ENCODE assay signal across 1 cellular context in the genomic region with DNA sequence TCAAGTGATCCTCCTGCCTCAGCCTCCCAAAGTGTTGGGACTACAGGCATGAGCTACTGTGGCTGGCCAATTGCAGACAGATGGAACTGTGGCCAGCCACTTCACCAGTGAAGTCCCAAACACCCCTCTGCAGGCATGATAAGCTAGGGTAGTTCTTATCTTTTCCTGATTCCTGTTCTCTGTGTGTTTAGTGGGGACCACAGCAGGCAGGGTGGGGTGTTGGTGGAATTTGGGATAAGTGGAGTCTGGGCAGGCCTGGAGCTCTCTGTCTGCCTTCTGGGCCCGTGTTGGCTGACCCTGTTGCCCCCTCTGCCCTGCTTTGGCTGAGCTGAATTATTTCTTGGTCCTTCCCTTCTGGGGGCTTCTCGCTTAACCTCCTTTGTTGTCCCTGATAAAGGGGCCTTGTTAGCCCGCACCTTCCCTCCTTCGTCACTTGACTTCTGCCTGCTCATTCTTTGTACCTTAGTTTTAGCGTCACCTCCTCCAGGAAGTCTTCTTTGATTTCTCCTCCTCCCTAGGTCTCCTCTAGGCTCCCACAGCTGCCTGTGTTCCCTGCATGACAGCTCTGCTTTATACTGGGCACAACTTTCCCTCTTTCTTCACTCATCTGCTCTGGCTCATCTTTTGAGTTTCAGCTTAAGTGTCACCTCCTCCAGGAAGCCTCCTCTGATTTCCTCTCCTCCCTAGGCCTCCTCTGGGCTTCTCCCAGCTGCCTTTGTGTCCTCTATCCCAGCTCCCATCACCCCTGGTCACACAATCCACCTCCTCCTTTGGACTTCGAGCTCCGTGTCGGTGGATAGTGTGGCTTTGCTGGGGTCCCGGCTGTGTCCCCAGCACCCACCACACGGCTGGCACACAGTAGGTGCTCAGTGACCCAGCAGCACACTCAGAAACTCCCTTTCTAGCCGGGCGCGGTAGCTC.
TF ChIP-seq lines count a peak whose summit lies in the region.

No MANE protein-coding gene starts in this region.

TF ChIP-seq in K562, 482 proteins besides CTCF, POLR2A, EP300 and RAD21 (continued from another document and continues in another):
- TF ChIP-seq, protein P1, sequence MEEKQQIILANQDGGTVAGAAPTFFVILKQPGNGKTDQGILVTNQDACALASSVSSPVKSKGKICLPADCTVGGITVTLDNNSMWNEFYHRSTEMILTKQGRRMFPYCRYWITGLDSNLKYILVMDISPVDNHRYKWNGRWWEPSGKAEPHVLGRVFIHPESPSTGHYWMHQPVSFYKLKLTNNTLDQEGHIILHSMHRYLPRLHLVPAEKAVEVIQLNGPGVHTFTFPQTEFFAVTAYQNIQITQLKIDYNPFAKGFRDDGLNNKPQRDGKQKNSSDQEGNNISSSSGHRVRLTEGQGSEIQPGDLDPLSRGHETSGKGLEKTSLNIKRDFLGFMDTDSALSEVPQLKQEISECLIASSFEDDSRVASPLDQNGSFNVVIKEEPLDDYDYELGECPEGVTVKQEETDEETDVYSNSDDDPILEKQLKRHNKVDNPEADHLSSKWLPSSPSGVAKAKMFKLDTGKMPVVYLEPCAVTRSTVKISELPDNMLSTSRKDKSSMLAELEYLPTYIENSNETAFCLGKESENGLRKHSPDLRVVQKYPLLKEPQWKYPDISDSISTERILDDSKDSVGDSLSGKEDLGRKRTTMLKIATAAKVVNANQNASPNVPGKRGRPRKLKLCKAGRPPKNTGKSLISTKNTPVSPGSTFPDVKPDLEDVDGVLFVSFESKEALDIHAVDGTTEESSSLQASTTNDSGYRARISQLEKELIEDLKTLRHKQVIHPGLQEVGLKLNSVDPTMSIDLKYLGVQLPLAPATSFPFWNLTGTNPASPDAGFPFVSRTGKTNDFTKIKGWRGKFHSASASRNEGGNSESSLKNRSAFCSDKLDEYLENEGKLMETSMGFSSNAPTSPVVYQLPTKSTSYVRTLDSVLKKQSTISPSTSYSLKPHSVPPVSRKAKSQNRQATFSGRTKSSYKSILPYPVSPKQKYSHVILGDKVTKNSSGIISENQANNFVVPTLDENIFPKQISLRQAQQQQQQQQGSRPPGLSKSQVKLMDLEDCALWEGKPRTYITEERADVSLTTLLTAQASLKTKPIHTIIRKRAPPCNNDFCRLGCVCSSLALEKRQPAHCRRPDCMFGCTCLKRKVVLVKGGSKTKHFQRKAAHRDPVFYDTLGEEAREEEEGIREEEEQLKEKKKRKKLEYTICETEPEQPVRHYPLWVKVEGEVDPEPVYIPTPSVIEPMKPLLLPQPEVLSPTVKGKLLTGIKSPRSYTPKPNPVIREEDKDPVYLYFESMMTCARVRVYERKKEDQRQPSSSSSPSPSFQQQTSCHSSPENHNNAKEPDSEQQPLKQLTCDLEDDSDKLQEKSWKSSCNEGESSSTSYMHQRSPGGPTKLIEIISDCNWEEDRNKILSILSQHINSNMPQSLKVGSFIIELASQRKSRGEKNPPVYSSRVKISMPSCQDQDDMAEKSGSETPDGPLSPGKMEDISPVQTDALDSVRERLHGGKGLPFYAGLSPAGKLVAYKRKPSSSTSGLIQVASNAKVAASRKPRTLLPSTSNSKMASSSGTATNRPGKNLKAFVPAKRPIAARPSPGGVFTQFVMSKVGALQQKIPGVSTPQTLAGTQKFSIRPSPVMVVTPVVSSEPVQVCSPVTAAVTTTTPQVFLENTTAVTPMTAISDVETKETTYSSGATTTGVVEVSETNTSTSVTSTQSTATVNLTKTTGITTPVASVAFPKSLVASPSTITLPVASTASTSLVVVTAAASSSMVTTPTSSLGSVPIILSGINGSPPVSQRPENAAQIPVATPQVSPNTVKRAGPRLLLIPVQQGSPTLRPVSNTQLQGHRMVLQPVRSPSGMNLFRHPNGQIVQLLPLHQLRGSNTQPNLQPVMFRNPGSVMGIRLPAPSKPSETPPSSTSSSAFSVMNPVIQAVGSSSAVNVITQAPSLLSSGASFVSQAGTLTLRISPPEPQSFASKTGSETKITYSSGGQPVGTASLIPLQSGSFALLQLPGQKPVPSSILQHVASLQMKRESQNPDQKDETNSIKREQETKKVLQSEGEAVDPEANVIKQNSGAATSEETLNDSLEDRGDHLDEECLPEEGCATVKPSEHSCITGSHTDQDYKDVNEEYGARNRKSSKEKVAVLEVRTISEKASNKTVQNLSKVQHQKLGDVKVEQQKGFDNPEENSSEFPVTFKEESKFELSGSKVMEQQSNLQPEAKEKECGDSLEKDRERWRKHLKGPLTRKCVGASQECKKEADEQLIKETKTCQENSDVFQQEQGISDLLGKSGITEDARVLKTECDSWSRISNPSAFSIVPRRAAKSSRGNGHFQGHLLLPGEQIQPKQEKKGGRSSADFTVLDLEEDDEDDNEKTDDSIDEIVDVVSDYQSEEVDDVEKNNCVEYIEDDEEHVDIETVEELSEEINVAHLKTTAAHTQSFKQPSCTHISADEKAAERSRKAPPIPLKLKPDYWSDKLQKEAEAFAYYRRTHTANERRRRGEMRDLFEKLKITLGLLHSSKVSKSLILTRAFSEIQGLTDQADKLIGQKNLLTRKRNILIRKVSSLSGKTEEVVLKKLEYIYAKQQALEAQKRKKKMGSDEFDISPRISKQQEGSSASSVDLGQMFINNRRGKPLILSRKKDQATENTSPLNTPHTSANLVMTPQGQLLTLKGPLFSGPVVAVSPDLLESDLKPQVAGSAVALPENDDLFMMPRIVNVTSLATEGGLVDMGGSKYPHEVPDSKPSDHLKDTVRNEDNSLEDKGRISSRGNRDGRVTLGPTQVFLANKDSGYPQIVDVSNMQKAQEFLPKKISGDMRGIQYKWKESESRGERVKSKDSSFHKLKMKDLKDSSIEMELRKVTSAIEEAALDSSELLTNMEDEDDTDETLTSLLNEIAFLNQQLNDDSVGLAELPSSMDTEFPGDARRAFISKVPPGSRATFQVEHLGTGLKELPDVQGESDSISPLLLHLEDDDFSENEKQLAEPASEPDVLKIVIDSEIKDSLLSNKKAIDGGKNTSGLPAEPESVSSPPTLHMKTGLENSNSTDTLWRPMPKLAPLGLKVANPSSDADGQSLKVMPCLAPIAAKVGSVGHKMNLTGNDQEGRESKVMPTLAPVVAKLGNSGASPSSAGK (IDR thresholded peaks at IDR 0.05): no peak
- TF ChIP-seq, protein P2, sequence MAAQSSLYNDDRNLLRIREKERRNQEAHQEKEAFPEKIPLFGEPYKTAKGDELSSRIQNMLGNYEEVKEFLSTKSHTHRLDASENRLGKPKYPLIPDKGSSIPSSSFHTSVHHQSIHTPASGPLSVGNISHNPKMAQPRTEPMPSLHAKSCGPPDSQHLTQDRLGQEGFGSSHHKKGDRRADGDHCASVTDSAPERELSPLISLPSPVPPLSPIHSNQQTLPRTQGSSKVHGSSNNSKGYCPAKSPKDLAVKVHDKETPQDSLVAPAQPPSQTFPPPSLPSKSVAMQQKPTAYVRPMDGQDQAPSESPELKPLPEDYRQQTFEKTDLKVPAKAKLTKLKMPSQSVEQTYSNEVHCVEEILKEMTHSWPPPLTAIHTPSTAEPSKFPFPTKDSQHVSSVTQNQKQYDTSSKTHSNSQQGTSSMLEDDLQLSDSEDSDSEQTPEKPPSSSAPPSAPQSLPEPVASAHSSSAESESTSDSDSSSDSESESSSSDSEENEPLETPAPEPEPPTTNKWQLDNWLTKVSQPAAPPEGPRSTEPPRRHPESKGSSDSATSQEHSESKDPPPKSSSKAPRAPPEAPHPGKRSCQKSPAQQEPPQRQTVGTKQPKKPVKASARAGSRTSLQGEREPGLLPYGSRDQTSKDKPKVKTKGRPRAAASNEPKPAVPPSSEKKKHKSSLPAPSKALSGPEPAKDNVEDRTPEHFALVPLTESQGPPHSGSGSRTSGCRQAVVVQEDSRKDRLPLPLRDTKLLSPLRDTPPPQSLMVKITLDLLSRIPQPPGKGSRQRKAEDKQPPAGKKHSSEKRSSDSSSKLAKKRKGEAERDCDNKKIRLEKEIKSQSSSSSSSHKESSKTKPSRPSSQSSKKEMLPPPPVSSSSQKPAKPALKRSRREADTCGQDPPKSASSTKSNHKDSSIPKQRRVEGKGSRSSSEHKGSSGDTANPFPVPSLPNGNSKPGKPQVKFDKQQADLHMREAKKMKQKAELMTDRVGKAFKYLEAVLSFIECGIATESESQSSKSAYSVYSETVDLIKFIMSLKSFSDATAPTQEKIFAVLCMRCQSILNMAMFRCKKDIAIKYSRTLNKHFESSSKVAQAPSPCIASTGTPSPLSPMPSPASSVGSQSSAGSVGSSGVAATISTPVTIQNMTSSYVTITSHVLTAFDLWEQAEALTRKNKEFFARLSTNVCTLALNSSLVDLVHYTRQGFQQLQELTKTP (IDR thresholded peaks at IDR 0.05; ENCODE audit: low read depth in 1 of 2, partially characterized antibody in 2 of 2): no peak
- TF ChIP-seq, protein P3, sequence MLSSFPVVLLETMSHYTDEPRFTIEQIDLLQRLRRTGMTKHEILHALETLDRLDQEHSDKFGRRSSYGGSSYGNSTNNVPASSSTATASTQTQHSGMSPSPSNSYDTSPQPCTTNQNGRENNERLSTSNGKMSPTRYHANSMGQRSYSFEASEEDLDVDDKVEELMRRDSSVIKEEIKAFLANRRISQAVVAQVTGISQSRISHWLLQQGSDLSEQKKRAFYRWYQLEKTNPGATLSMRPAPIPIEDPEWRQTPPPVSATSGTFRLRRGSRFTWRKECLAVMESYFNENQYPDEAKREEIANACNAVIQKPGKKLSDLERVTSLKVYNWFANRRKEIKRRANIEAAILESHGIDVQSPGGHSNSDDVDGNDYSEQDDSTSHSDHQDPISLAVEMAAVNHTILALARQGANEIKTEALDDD (IDR thresholded peaks at IDR 0.05): no peak
- TF ChIP-seq TEAD1 (CRISPR knock-in tag; IDR thresholded peaks at IDR 0.05) (0 out of 4 replicates have a peak, but pooled peaks of 1 of the 2 experiments have one; percentile 20), MBD2 (IDR thresholded peaks at IDR 0.05; ENCODE audit: borderline replicate concordance, low read depth) (no peak), CHD2 (IDR thresholded peaks at IDR 0.05; ENCODE audit: low read depth, low read length) (no peak), MEF2A (IDR thresholded peaks at IDR 0.05; ENCODE audit: control insufficient read depth, low read depth, low read length) (no peak), TCF7L2 (IDR thresholded peaks at IDR 0.05; ENCODE audit: low read depth, low read length) (no peak), TBL1XR1 (IDR thresholded peaks at IDR 0.05; ENCODE audit: low read length in 2 of 2) (no peak), MAZ (CRISPR knock-in tag; conservative IDR thresholded peaks at IDR 0.05 in 1 of 2, IDR thresholded peaks at IDR 0.05 in 1 of 2) (no peak; a peak in 1 of 4 replicates), NFXL1 (CRISPR knock-in tag; IDR thresholded peaks at IDR 0.05) (no peak), ZNF217 (CRISPR knock-in tag; IDR thresholded peaks at IDR 0.05) (no peak), XRCC3 (IDR thresholded peaks at IDR 0.05) (no peak), ZNF253 (CRISPR knock-in tag; conservative IDR thresholded peaks at IDR 0.05) (no peak), MTA1 (IDR thresholded peaks at IDR 0.05; ENCODE audit: borderline replicate concordance) (peak; percentile 71; the same call in 1 of the 2 replicates), TCFL5 (CRISPR knock-in tag; conservative IDR thresholded peaks at IDR 0.05) (no peak), ZNF23 (CRISPR knock-in tag; IDR thresholded peaks at IDR 0.05) (no peak), MYC (IDR thresholded peaks at IDR 0.05; ENCODE audit: low read depth, low read length) (no peak), MYC (CRISPR knock-in tag; IDR thresholded peaks at IDR 0.05; ENCODE audit: borderline replicate concordance, low read depth) (no peak), NCOR1 (IDR thresholded peaks at IDR 0.05) (peak; percentile 79), ZNF224 (CRISPR knock-in tag; IDR thresholded peaks at IDR 0.05) (no peak), ELF2 (CRISPR knock-in tag; IDR thresholded peaks at IDR 0.05) (no peak), SNRNP70 (optimal IDR thresholded peaks at IDR 0.05; ENCODE audit: low read depth, low read length) (no peak), GATAD2B (IDR thresholded peaks at IDR 0.05; ENCODE audit: borderline replicate concordance) (no peak), HLTF (IDR thresholded peaks at IDR 0.05) (peak; percentile 20; the same call in 1 of the 2 replicates), ZNF584 (CRISPR knock-in tag; IDR thresholded peaks at IDR 0.05; ENCODE audit: low read depth) (no peak), XRCC4 (IDR thresholded peaks at IDR 0.05; ENCODE audit: extremely low read depth, insufficient read depth, insufficient read length) (no peak)
- TF ChIP-seq, protein P4, sequence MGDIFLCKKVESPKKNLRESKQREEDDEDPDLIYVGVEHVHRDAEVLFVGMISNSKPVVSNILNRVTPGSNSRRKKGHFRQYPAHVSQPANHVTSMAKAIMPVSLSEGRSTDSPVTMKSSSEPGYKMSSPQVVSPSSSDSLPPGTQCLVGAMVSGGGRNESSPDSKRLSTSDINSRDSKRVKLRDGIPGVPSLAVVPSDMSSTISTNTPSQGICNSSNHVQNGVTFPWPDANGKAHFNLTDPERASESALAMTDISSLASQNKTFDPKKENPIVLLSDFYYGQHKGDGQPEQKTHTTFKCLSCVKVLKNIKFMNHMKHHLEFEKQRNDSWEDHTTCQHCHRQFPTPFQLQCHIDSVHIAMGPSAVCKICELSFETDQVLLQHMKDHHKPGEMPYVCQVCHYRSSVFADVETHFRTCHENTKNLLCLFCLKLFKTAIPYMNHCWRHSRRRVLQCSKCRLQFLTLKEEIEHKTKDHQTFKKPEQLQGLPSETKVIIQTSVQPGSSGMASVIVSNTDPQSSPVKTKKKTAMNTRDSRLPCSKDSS (IDR thresholded peaks at IDR 0.05; ENCODE audit: low read depth, partially characterized antibody): no peak
- TF ChIP-seq, protein P5, sequence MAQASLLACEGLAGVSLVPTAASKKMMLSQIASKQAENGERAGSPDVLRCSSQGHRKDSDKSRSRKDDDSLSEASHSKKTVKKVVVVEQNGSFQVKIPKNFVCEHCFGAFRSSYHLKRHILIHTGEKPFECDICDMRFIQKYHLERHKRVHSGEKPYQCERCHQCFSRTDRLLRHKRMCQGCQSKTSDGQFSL (CRISPR knock-in tag; IDR thresholded peaks at IDR 0.05): no peak
- TF ChIP-seq, protein P5 (tag; IDR thresholded peaks at IDR 0.05): no peak
- TF ChIP-seq, protein P6, sequence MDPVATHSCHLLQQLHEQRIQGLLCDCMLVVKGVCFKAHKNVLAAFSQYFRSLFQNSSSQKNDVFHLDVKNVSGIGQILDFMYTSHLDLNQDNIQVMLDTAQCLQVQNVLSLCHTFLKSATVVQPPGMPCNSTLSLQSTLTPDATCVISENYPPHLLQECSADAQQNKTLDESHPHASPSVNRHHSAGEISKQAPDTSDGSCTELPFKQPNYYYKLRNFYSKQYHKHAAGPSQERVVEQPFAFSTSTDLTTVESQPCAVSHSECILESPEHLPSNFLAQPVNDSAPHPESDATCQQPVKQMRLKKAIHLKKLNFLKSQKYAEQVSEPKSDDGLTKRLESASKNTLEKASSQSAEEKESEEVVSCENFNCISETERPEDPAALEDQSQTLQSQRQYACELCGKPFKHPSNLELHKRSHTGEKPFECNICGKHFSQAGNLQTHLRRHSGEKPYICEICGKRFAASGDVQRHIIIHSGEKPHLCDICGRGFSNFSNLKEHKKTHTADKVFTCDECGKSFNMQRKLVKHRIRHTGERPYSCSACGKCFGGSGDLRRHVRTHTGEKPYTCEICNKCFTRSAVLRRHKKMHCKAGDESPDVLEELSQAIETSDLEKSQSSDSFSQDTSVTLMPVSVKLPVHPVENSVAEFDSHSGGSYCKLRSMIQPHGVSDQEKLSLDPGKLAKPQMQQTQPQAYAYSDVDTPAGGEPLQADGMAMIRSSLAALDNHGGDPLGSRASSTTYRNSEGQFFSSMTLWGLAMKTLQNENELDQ (CRISPR knock-in tag; IDR thresholded peaks at IDR 0.05; ENCODE audit: borderline replicate concordance): no peak
- TF ChIP-seq, protein P7, sequence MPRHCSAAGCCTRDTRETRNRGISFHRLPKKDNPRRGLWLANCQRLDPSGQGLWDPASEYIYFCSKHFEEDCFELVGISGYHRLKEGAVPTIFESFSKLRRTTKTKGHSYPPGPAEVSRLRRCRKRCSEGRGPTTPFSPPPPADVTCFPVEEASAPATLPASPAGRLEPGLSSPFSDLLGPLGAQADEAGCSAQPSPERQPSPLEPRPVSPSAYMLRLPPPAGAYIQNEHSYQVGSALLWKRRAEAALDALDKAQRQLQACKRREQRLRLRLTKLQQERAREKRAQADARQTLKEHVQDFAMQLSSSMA (CRISPR knock-in tag; IDR thresholded peaks at IDR 0.05): no peak
